In the genomic region with DNA sequence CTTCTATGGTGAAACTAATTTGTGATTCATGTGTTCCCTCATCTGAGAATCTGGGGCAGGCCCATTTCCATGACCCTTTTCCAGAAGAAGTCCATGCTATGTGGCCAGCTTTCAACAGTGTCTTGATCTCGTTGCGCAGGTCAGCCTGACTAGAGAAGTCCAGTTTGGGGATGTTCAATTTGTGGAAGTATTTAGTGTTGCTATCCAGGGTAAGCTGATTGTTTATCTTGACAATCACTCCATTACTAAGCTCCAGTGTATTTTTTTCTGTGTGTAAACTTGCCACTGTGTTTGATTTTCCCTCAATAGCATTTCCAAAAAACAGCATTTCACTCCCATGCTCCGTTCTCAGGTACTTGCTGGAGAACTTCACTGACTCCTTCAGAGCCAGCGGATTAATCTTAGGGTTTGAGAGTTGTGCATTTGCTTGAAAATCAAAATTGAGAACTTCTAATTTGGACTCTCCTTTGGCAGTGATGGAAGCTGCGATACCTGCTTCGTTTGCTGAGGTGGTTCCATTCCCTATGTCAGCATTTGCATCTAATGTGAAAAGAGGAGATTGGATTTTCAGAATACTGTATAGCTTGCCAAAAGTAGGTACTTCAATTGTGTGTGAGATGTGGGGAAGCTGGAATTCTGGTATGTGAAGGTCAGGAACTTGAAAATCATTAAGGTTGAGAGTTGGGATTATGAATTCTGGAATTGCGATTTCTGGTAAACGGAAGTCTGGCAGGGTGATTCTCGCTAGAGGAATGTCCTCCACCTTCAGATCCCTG, we compare ENCODE assay signal across 1 cellular context.
TF ChIP-seq lines count a peak whose summit lies in the region.

No MANE protein-coding gene starts in this region.

TF ChIP-seq in HepG2, 621 proteins besides CTCF, POLR2A, EP300 and RAD21 (continued from another document and continues in another):
- TF ChIP-seq, protein P1, sequence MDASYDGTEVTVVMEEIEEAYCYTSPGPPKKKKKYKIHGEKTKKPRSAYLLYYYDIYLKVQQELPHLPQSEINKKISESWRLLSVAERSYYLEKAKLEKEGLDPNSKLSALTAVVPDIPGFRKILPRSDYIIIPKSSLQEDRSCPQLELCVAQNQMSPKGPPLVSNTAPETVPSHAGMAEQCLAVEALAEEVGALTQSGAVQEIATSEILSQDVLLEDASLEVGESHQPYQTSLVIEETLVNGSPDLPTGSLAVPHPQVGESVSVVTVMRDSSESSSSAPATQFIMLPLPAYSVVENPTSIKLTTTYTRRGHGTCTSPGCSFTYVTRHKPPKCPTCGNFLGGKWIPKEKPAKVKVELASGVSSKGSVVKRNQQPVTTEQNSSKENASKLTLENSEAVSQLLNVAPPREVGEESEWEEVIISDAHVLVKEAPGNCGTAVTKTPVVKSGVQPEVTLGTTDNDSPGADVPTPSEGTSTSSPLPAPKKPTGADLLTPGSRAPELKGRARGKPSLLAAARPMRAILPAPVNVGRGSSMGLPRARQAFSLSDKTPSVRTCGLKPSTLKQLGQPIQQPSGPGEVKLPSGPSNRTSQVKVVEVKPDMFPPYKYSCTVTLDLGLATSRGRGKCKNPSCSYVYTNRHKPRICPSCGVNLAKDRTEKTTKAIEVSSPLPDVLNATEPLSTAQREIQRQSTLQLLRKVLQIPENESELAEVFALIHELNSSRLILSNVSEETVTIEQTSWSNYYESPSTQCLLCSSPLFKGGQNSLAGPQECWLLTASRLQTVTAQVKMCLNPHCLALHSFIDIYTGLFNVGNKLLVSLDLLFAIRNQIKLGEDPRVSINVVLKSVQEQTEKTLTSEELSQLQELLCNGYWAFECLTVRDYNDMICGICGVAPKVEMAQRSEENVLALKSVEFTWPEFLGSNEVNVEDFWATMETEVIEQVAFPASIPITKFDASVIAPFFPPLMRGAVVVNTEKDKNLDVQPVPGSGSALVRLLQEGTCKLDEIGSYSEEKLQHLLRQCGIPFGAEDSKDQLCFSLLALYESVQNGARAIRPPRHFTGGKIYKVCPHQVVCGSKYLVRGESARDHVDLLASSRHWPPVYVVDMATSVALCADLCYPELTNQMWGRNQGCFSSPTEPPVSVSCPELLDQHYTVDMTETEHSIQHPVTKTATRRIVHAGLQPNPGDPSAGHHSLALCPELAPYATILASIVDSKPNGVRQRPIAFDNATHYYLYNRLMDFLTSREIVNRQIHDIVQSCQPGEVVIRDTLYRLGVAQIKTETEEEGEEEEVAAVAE (CRISPR knock-in tag; IDR thresholded peaks at IDR 0.05; ENCODE audit: borderline replicate concordance), result no peak
- TF ChIP-seq NFIB (CRISPR knock-in tag; IDR thresholded peaks at IDR 0.05; ENCODE audit: borderline replicate concordance) (no peak), ZNF282 (IDR thresholded peaks at IDR 0.05; ENCODE audit: partially characterized antibody) (no peak), RARA (CRISPR knock-in tag; IDR thresholded peaks at IDR 0.05) (no peak), PAF1 (CRISPR knock-in tag; IDR thresholded peaks at IDR 0.05) (peak; percentile 96), CENPT (CRISPR knock-in tag; IDR thresholded peaks at IDR 0.05; ENCODE audit: low read depth) (no peak), ZFP62 (CRISPR knock-in tag; IDR thresholded peaks at IDR 0.05) (no peak), PLSCR1 (CRISPR knock-in tag; IDR thresholded peaks at IDR 0.05; ENCODE audit: borderline replicate concordance) (no peak), ZNF75D (CRISPR knock-in tag; IDR thresholded peaks at IDR 0.05; ENCODE audit: borderline replicate concordance) (no peak), PPARG (CRISPR knock-in tag; conservative IDR thresholded peaks at IDR 0.05) (no peak), NAIF1 (CRISPR knock-in tag; IDR thresholded peaks at IDR 0.05; ENCODE audit: borderline replicate concordance) (no peak), ZNF441 (CRISPR knock-in tag; IDR thresholded peaks at IDR 0.05; ENCODE audit: borderline replicate concordance) (no peak), FUBP1 (CRISPR knock-in tag; IDR thresholded peaks at IDR 0.05; ENCODE audit: borderline replicate concordance) (no peak), MIER2 (CRISPR knock-in tag; IDR thresholded peaks at IDR 0.05) (no peak), ERF (CRISPR knock-in tag; IDR thresholded peaks at IDR 0.05) (no peak), ZBTB7B (CRISPR knock-in tag; IDR thresholded peaks at IDR 0.05) (no peak), MAFG (CRISPR knock-in tag; IDR thresholded peaks at IDR 0.05) (no peak), RARG (CRISPR knock-in tag; IDR thresholded peaks at IDR 0.05; ENCODE audit: low read depth) (peak; percentile 53; the same call in 1 of the 2 replicates), JDP2 (CRISPR knock-in tag; IDR thresholded peaks at IDR 0.05; ENCODE audit: borderline replicate concordance) (no peak), ZNF563 (CRISPR knock-in tag; IDR thresholded peaks at IDR 0.05) (no peak), STAT6 (CRISPR knock-in tag; IDR thresholded peaks at IDR 0.05; ENCODE audit: borderline replicate concordance) (no peak; the same call in 1 of the 2 replicates), NFE2 (CRISPR knock-in tag; IDR thresholded peaks at IDR 0.05) (no peak), ZNF709 (CRISPR knock-in tag; IDR thresholded peaks at IDR 0.05) (no peak), ZBTB26 (CRISPR knock-in tag; IDR thresholded peaks at IDR 0.05; ENCODE audit: borderline replicate concordance) (no peak), ZSCAN22 (CRISPR knock-in tag; IDR thresholded peaks at IDR 0.05) (0 out of 2 replicates have a peak, but pooled peaks have one; percentile 40), MTF2 (CRISPR knock-in tag; IDR thresholded peaks at IDR 0.05; ENCODE audit: borderline replicate concordance) (no peak), ZNF12 (CRISPR knock-in tag; IDR thresholded peaks at IDR 0.05) (no peak), SNAPC2 (CRISPR knock-in tag; IDR thresholded peaks at IDR 0.05) (no peak), IKZF5 (CRISPR knock-in tag; IDR thresholded peaks at IDR 0.05) (0 out of 2 replicates have a peak, but pooled peaks have one; percentile 3), SMAD9 (CRISPR knock-in tag; IDR thresholded peaks at IDR 0.05) (no peak), MTA1 (CRISPR knock-in tag; IDR thresholded peaks at IDR 0.05; ENCODE audit: borderline replicate concordance) (no peak), SMAD1 (CRISPR knock-in tag; IDR thresholded peaks at IDR 0.05; ENCODE audit: borderline replicate concordance, low read depth) (no peak), PRDM4 (CRISPR knock-in tag; IDR thresholded peaks at IDR 0.05; ENCODE audit: borderline replicate concordance) (no peak), FLYWCH1 (CRISPR knock-in tag; IDR thresholded peaks at IDR 0.05) (0 out of 2 replicates have a peak, but pooled peaks have one; percentile 29), TEAD3 (CRISPR knock-in tag; optimal IDR thresholded peaks at IDR 0.05; ENCODE audit: borderline replicate concordance) (no peak)
- TF ChIP-seq, protein P2, sequence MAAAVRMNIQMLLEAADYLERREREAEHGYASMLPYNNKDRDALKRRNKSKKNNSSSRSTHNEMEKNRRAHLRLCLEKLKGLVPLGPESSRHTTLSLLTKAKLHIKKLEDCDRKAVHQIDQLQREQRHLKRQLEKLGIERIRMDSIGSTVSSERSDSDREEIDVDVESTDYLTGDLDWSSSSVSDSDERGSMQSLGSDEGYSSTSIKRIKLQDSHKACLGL (CRISPR knock-in tag; IDR thresholded peaks at IDR 0.05), result no peak
- TF ChIP-seq, protein P3, sequence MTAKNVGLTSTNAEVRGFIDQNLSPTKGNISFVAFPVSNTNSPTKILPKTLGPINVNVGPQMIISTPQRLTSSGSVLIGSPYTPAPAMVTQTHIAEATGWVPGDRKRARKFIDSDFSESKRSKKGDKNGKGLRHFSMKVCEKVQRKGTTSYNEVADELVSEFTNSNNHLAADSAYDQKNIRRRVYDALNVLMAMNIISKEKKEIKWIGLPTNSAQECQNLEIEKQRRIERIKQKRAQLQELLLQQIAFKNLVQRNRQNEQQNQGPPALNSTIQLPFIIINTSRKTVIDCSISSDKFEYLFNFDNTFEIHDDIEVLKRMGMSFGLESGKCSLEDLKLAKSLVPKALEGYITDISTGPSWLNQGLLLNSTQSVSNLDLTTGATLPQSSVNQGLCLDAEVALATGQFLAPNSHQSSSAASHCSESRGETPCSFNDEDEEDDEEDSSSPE (CRISPR knock-in tag; IDR thresholded peaks at IDR 0.05), result 0 out of 2 replicates have a peak, but pooled peaks have one; percentile 12
- TF ChIP-seq, protein P4, sequence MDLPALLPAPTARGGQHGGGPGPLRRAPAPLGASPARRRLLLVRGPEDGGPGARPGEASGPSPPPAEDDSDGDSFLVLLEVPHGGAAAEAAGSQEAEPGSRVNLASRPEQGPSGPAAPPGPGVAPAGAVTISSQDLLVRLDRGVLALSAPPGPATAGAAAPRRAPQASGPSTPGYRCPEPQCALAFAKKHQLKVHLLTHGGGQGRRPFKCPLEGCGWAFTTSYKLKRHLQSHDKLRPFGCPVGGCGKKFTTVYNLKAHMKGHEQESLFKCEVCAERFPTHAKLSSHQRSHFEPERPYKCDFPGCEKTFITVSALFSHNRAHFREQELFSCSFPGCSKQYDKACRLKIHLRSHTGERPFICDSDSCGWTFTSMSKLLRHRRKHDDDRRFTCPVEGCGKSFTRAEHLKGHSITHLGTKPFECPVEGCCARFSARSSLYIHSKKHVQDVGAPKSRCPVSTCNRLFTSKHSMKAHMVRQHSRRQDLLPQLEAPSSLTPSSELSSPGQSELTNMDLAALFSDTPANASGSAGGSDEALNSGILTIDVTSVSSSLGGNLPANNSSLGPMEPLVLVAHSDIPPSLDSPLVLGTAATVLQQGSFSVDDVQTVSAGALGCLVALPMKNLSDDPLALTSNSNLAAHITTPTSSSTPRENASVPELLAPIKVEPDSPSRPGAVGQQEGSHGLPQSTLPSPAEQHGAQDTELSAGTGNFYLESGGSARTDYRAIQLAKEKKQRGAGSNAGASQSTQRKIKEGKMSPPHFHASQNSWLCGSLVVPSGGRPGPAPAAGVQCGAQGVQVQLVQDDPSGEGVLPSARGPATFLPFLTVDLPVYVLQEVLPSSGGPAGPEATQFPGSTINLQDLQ (CRISPR knock-in tag; IDR thresholded peaks at IDR 0.05), result no peak
